In the genomic region with DNA sequence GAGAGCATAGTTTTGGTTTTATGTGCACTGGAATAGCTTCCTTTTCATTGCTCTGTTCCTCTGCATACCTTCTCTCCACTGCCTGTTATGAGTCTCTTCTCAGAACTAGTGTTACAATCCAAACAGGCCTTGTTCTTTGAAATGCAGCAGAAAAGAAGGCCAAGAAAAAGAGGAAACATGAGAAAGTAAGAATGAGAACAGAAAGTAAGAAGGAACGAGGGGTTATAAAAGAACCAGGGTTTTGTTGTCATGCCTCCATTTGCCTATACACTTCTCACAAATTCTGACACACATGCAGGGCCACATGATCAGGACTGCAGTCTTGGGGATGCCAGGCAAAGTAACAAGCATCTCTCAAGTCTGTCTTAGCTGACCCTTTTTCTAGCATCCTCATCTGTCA, we compare ENCODE assay signal across 11 cellular contexts.
A peak's percentile ranks its signal among the peaks of the same experiment; 100 is the strongest.
DNase-seq lines count a peak whose midpoint lies in the region; ATAC-seq and TF ChIP-seq lines count a peak whose summit lies in the region.
"Had no signal": no experiment of that assay in that cellular context is flagged by ENCODE, and none has a peak within 500 bp of the region (broad histone marks: within the 10 kb centered on the region; RNA-seq: fewer than 3 reads in every experiment).

No MANE protein-coding gene starts in this region.

- no peaks in the 10 kb centered on the region for H4K20me1 ChIP-seq in GM23338 (replicated peaks; ENCODE audit: insufficient read depth)
- no peaks in the 10 kb centered on the region for H4K20me1 ChIP-seq in Loucy (ENCODE audit: insufficient read depth, low read length, poor library complexity, severe bottlenecking)

- POLR2A ChIA-PET in naive thymus-derived CD4-positive, alpha-beta T cell (lab: Charles Lee): no interaction called here

- intact Hi-C loops in naive thymus-derived CD4-positive, alpha-beta T cell (cut with micrococcal nuclease): no loop called here

- H3K9me3 ChIP-seq in Loucy (ENCODE audit: insufficient read depth, low read depth, low read length): no peaks in the 10 kb centered on the region
- H3K9me3 ChIP-seq in naive thymus-derived CD4-positive, alpha-beta T cell (ENCODE audit: control insufficient read depth in 2 of 3, low read length in 3 of 3): no peaks in the 10 kb centered on the region

- no peak overlapping the region for H3K27ac ChIP-seq in GM23338 (ENCODE audit: low read depth)
- H3K27ac ChIP-seq in naive thymus-derived CD4-positive, alpha-beta T cell (ENCODE audit: low read depth, low read length): no peak overlapping the region

- H3K27me3 Mint-ChIP-seq in GM23338 (ENCODE audit: insufficient read depth, low read depth, poor library complexity): peaks cover 5% of the 10 kb centered on the region
- H3K27me3 Mint-ChIP-seq in nephron (ENCODE audit: low read depth): no peaks in the 10 kb centered on the region
- H3K27me3 Mint-ChIP-seq in naive thymus-derived CD4-positive, alpha-beta T cell: peaks cover 0 to 6% (median 0%) of the 10 kb centered on the region in 5 donors

- H3K4me3 ChIP-seq in GM23338 (no peak overlapping the region), Loucy (ENCODE audit: low read length, poor library complexity, severe bottlenecking) (no peak overlapping the region)
- no peak overlapping the region for H3K4me3 ChIP-seq in naive thymus-derived CD4-positive, alpha-beta T cell (ENCODE audit: low read length)
- H3K4me3 ChIP-seq: K562 had no signal

- DNase-seq in GM23338 (ENCODE audit: low spot score) (no peak), DMS114 treated with DMSO at 0.1 percent for 48 hours (lab: John Stamatoyannopoulos, UW; ENCODE audit: unreplicated experiment) (no peak), AG20443 (ENCODE audit: low spot score) (no peak), SW 1271 (lab: John Stamatoyannopoulos, UW) (no peak)
- no peak for DNase-seq in naive thymus-derived CD4-positive, alpha-beta T cell
- DNase-seq: cortex of kidney, left ventricle myocardium superior had no signal

- no peaks in the 10 kb centered on the region for H3F3A ChIP-seq in GM23338 (replicated peaks; ENCODE audit: low read depth)
- no peaks in the 10 kb centered on the region for H3F3A ChIP-seq in Loucy (ENCODE audit: low read depth)

- H3K27me3 ChIP-seq in GM23338 (ENCODE audit: insufficient read depth) (no peaks in the 10 kb centered on the region), Loucy (ENCODE audit: insufficient read depth, low read length, poor library complexity, severe bottlenecking) (no peaks in the 10 kb centered on the region)
- H3K27me3 ChIP-seq in naive thymus-derived CD4-positive, alpha-beta T cell (ENCODE audit: control insufficient read depth in 2 of 2, insufficient read depth in 2 of 2, low read length in 2 of 2): no peaks in the 10 kb centered on the region

- H3K4me2 ChIP-seq in GM23338 (no peak overlapping the region), Loucy (ENCODE audit: low read depth, low read length, poor library complexity, severe bottlenecking) (no peak overlapping the region)

- TF ChIP-seq CTCF in GM23338 (conservative IDR thresholded peaks at IDR 0.05; ENCODE audit: low read depth in 2 of 2): no peak
- no peak for TF ChIP-seq CTCF in Loucy (conservative IDR thresholded peaks at IDR 0.05; ENCODE audit: low read length)
- TF ChIP-seq CTCF in nephron (IDR thresholded peaks at IDR 0.05; ENCODE audit: unreplicated experiment in 3 of 3): no peak

- H3K36me3 ChIP-seq in GM23338 (ENCODE audit: insufficient read depth) (no peaks in the 10 kb centered on the region), Loucy (ENCODE audit: insufficient read depth, low read length) (no peaks in the 10 kb centered on the region)
- H3K36me3 ChIP-seq in naive thymus-derived CD4-positive, alpha-beta T cell (ENCODE audit: control insufficient read depth in 2 of 3, insufficient read depth in 3 of 3, low read length in 3 of 3): no peaks in the 10 kb centered on the region

- no peak overlapping the region for H3K9ac ChIP-seq in Loucy (ENCODE audit: low read depth, low read length, poor library complexity, severe bottlenecking)

- H3K27ac Mint-ChIP-seq in GM23338: no peak overlapping the region
- peak overlapping the region in 2 of 3 experiments; percentile 40 to 66 for H3K27ac Mint-ChIP-seq in nephron
- H3K27ac Mint-ChIP-seq in naive thymus-derived CD4-positive, alpha-beta T cell: peak overlapping the region in 1 of 9 donors; percentile 54

- H3K36me3 Mint-ChIP-seq in GM23338 (ENCODE audit: low read depth) (no peaks in the 10 kb centered on the region), nephron (ENCODE audit: low read depth) (no peaks in the 10 kb centered on the region)
- no peaks in the 10 kb centered on the region for H3K36me3 Mint-ChIP-seq in naive thymus-derived CD4-positive, alpha-beta T cell

- H3K4me3 Mint-ChIP-seq in GM23338 (no peak overlapping the region), nephron (no peak overlapping the region)
- H3K4me3 Mint-ChIP-seq in naive thymus-derived CD4-positive, alpha-beta T cell: peak overlapping the region in 1 of 10 donors; percentile 6

- H3K9me2 ChIP-seq in GM23338 (ENCODE audit: insufficient read depth): no peaks in the 10 kb centered on the region
- H3K9me2 ChIP-seq in Loucy (replicated peaks; ENCODE audit: low read depth, low read length): no peaks in the 10 kb centered on the region

- ATAC-seq in GM18861 (IDR thresholded peaks at IDR 0.05; ENCODE audit: unreplicated experiment): peak; percentile 43
- ATAC-seq in GM23338: no peak
- ATAC-seq in naive thymus-derived CD4-positive, alpha-beta T cell: no peak
- ATAC-seq: K562, left ventricle myocardium superior had no signal

- H3K79me2 ChIP-seq in GM23338 (replicated peaks; ENCODE audit: insufficient read depth): no peaks in the 10 kb centered on the region
- H3K79me2 ChIP-seq in Loucy (ENCODE audit: insufficient read depth, low read length): no peaks in the 10 kb centered on the region

- no peaks in the 10 kb centered on the region for H3K9me3 Mint-ChIP-seq in GM23338
- H3K9me3 Mint-ChIP-seq in nephron: no peaks in the 10 kb centered on the region
- H3K9me3 Mint-ChIP-seq in naive thymus-derived CD4-positive, alpha-beta T cell: peaks cover 0 to 3% (median 0%) of the 10 kb centered on the region in 11 donors

- peak overlapping the region; percentile 73 for H2AFZ ChIP-seq in GM23338
- H2AFZ ChIP-seq in Loucy (ENCODE audit: low read length): peak overlapping the region; percentile 31

- peaks cover 11% of the 10 kb centered on the region; the same call in 2 of the 3 replicates for H3K4me1 Mint-ChIP-seq in GM23338
- peaks cover 17% of the 10 kb centered on the region for H3K4me1 Mint-ChIP-seq in nephron
- peaks cover 0 to 4% (median 0%) of the 10 kb centered on the region in 7 donors for H3K4me1 Mint-ChIP-seq in naive thymus-derived CD4-positive, alpha-beta T cell

- peaks cover 7% of the 10 kb centered on the region for H3K4me1 ChIP-seq in GM23338 (ENCODE audit: insufficient read depth)
- no peaks in the 10 kb centered on the region for H3K4me1 ChIP-seq in Loucy (ENCODE audit: insufficient read depth, low read length, poor library complexity, severe bottlenecking)
- no peaks in the 10 kb centered on the region for H3K4me1 ChIP-seq in naive thymus-derived CD4-positive, alpha-beta T cell (ENCODE audit: control insufficient read depth in 2 of 2, insufficient read depth in 2 of 2, low read length in 2 of 2)

- CTCF ChIA-PET in naive thymus-derived CD4-positive, alpha-beta T cell (lab: Charles Lee): no interaction called here

TF ChIP-seq in GM23338, 12 proteins besides CTCF, POLR2A, EP300 and RAD21 (continues in another document):
- no peak for TF ChIP-seq CREB1 (CRISPR knock-in tag; IDR thresholded peaks at IDR 0.05; ENCODE audit: low read depth)
